In genomic region chr10:43905502-43906236, GRCh38 we compare ENCODE assay signal across 16 cellular contexts.
DNase-seq lines count a peak whose midpoint lies in the region; FAIRE-seq and TF ChIP-seq lines count a peak whose summit lies in the region.
"Had no signal": no experiment of that assay in that cellular context is flagged by ENCODE, and none has a peak within 500 bp of the region (broad histone marks: within the 10 kb centered on the region; RNA-seq: fewer than 3 reads in every experiment).

No MANE protein-coding gene starts in this region.

- H3K4me1 ChIP-seq in left ventricle myocardium inferior = peaks cover 44% of the 10 kb centered on the region
- H3K4me1 ChIP-seq in sigmoid colon = peaks cover 0 to 32% (median 25%) of the 10 kb centered on the region in 4 donors
- peaks cover 18% of the 10 kb centered on the region for H3K4me1 ChIP-seq in OCI-LY7 (ENCODE audit: insufficient read depth, low read length, poor library complexity, severe bottlenecking)
- H3K4me1 ChIP-seq: colonic mucosa had no signal

- peak overlapping the region; percentile 72 for H3K27ac ChIP-seq in left ventricle myocardium inferior (replicated peaks)
- peak overlapping the region; percentile 40 to 66 (median 58) for H3K27ac ChIP-seq in sigmoid colon
- H3K27ac ChIP-seq in OCI-LY7 (ENCODE audit: low read depth, low read length, poor library complexity, severe bottlenecking) = no peak overlapping the region
- H3K27ac ChIP-seq: colonic mucosa had no signal

- BruUV-seq in OCI-LY7 (replicated peaks; lab: Mats Ljungman, UMichigan) = no TSS peak

- no peaks in the 10 kb centered on the region for H3K27me3 ChIP-seq in left ventricle myocardium inferior (ENCODE audit: low read depth)
- no peaks in the 10 kb centered on the region for H3K27me3 ChIP-seq in sigmoid colon
- H3K27me3 ChIP-seq: colonic mucosa had no signal

- TF ChIP-seq POLR2A in sigmoid colon (IDR thresholded peaks at IDR 0.05) = no peak

- no peak overlapping the region for H2AFZ ChIP-seq in OCI-LY7 (ENCODE audit: low read length)

- no peaks in the 10 kb centered on the region for H3K9me3 ChIP-seq in left ventricle myocardium inferior (replicated peaks)
- H3K9me3 ChIP-seq in sigmoid colon = no peaks in the 10 kb centered on the region
- no peaks in the 10 kb centered on the region for H3K9me3 ChIP-seq in OCI-LY7 (ENCODE audit: low read length)
- H3K9me3 ChIP-seq: colonic mucosa had no signal

- no peaks in the 10 kb centered on the region for H4K20me1 ChIP-seq in OCI-LY7 (ENCODE audit: insufficient read depth, low read length)

- H3K4me2 ChIP-seq in OCI-LY7 (ENCODE audit: low read length) = no peak overlapping the region

- no peak for TF ChIP-seq EP300 in sigmoid colon (IDR thresholded peaks at IDR 0.05)

- no peaks in the 10 kb centered on the region for H3K36me3 ChIP-seq in left ventricle myocardium inferior
- no peaks in the 10 kb centered on the region for H3K36me3 ChIP-seq in sigmoid colon
- no peaks in the 10 kb centered on the region for H3K36me3 ChIP-seq in OCI-LY7 (ENCODE audit: insufficient read depth, low read length)
- H3K36me3 ChIP-seq: colonic mucosa had no signal

- POLR2A ChIA-PET in OCI-LY7 (lab: Charles Lee) = interaction anchor here (0.5 to 1.2 kb wide), 5 partner anchors 13 to 336 kb away, joined by 3 to 6 read pairs (median 3); no protein-coding TSS in a partner anchor

- no peaks in the 10 kb centered on the region for H3K9me2 ChIP-seq in OCI-LY7 (ENCODE audit: insufficient read depth, low read length)

- CTCF ChIA-PET in OCI-LY7 (lab: Charles Lee; ENCODE audit: unreplicated experiment) = interaction anchor here (0.8 to 1.0 kb wide), 2 partner anchors 16 to 36 kb away, joined by 3 to 4 read pairs; no protein-coding TSS in a partner anchor

- H3K79me2 ChIP-seq in OCI-LY7 (ENCODE audit: insufficient read depth, low read depth, low read length) = no peaks in the 10 kb centered on the region

- no peak for FAIRE-seq in RCC 7860 (lab: Jason Lieb, UNC)

- intact Hi-C loops in left ventricle myocardium inferior (cut with micrococcal nuclease) (no loop called here), sigmoid colon (cut with DNase I) (loop anchor here (10.0 kb wide), 1 partner anchor 211 kb away; no protein-coding TSS in a partner anchor), OCI-LY7 (cut with micrococcal nuclease; ENCODE audit: unreplicated experiment) (no loop called here)

- 37 to 50% methylated on average over 10 of the region's 10 CpGs for WGBS in sigmoid colon, 2 donors

- peak; percentile 81 for DNase-seq in AG10803 (ENCODE audit: low read depth)
- DNase-seq in choroid plexus epithelial cell (ENCODE audit: low read depth) = peak; percentile 71
- peak; percentile 70 for DNase-seq in left ventricle myocardium inferior
- DNase-seq in sigmoid colon = no peak
- DNase-seq in NK-92 treated with Interleukin-12 subunit alpha and Interleukin-12 subunit beta, amount 100 ng/mL, for 24 hours (lab: John Stamatoyannopoulos, UW) = no peak
- no peak for DNase-seq in OCI-LY7 (ENCODE audit: low spot score)
- no peak for DNase-seq in NCI-H187 (lab: John Stamatoyannopoulos, UW)
- DNase-seq in RCC 7860 (ENCODE audit: low spot score) = no peak
- DNase-seq: activated naive CD8-positive, alpha-beta T cell treated with anti-CD3 and anti-CD28 coated beads, Interleukin-2, amount 10 ng/mL, durations not matched to agents 7 days and 5 days; colonic mucosa; foreskin melanocyte; naive B cell; NCI-H226; PC-3; retina; T-cell had no signal

- TF ChIP-seq CTCF in AG10803 (conservative IDR thresholded peaks at IDR 0.05; ENCODE audit: low read length) = no peak
- no peak for TF ChIP-seq CTCF in choroid plexus epithelial cell (conservative IDR thresholded peaks at IDR 0.05; ENCODE audit: low read depth, low read length)
- no peak for TF ChIP-seq CTCF in left ventricle myocardium inferior (IDR thresholded peaks at IDR 0.05; ENCODE audit: borderline replicate concordance)
- no peak for TF ChIP-seq CTCF in sigmoid colon (IDR thresholded peaks at IDR 0.05)
- TF ChIP-seq CTCF in OCI-LY7 (conservative IDR thresholded peaks at IDR 0.05; ENCODE audit: low read length) = no peak

- no peak overlapping the region for H3K4me3 ChIP-seq in AG10803 (ENCODE audit: low read length)
- no peak overlapping the region for H3K4me3 ChIP-seq in choroid plexus epithelial cell (ENCODE audit: low read depth, low read length)
- H3K4me3 ChIP-seq in left ventricle myocardium inferior = no peak overlapping the region
- H3K4me3 ChIP-seq in sigmoid colon = no peak overlapping the region
- H3K4me3 ChIP-seq in OCI-LY7 (ENCODE audit: low read depth, low read length, poor library complexity, severe bottlenecking) = no peak overlapping the region
- H3K4me3 ChIP-seq: colonic mucosa had no signal

Comparison
In these comparisons a context has a peak if more than half of its experiments do, and no peak if none do; other contexts are left out.
1. DNase-seq: peak in AG10803 (single experiment), choroid plexus epithelial cell (single experiment) and left ventricle myocardium inferior (single experiment); none in sigmoid colon (single experiment), NK-92 treated with Interleukin-12 subunit alpha and Interleukin-12 subunit beta, amount 100 ng/mL, for 24 hours (single experiment), OCI-LY7 (single experiment), NCI-H187 (0 of 2) and RCC 7860 (single experiment).